In the genomic region with DNA sequence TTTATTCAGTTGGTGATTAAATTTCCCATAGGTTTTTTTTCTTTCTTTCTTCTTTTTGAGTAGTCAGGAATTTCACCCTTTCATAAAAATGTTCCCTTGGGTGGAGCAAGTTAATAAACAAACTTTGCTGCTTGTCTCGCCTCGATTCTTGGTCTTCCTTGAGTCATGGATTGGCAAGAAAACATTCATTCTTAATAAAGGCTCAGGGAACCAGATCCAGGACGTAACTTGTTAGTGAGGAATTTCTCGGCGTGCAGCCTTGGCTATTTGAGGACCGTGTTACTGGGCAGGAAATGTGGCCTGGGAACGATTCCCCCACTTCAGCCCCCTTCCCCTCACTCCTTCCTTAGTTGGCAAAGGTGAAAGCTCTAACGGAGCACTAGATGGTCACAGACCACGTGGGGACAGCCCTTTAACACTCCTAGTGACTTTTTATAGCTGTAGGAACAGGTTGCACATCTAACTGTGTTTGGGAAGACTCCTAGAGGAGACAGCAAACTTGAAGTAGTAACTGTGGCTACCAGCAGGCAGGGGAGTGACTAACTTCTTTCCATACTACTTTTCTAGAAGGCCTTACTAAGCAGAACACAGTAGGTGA, we compare ENCODE assay signal across 9 cellular contexts.
DNase-seq lines count a peak whose midpoint lies in the region; ATAC-seq, FAIRE-seq and TF ChIP-seq lines count a peak whose summit lies in the region.
"Had no signal": no experiment of that assay in that cellular context is flagged by ENCODE, and none has a peak within 500 bp of the region (broad histone marks: within the 10 kb centered on the region; RNA-seq: fewer than 3 reads in every experiment).

No MANE protein-coding gene starts in this region.

- no peak for FAIRE-seq in RCC 7860 (lab: Jason Lieb, UNC)

- H3K36me3 ChIP-seq in muscle layer of duodenum (ENCODE audit: control insufficient read depth in 1 of 2, insufficient read depth in 2 of 2, low read length in 2 of 2), result no peaks in the 10 kb centered on the region
- no peaks in the 10 kb centered on the region for H3K36me3 ChIP-seq in vagina

- H3K9me3 ChIP-seq in muscle layer of duodenum (ENCODE audit: control insufficient read depth in 1 of 2, low read length in 2 of 2), result no peaks in the 10 kb centered on the region
- H3K9me3 ChIP-seq in vagina, result no peaks in the 10 kb centered on the region

- H3K4me1 ChIP-seq in muscle layer of duodenum (ENCODE audit: control insufficient read depth in 1 of 2, insufficient read depth in 2 of 2, low read length in 2 of 2), result peaks cover 0 to 19% of the 10 kb centered on the region in 2 donors
- H3K4me1 ChIP-seq in vagina, result peaks cover 31% of the 10 kb centered on the region

- no peaks in the 10 kb centered on the region for H3K27me3 ChIP-seq in muscle layer of duodenum (ENCODE audit: low read depth, low read length)
- H3K27me3 ChIP-seq in vagina, result no peaks in the 10 kb centered on the region

- DNase-seq in RCC 7860 (ENCODE audit: low spot score), result peak; percentile 19
- peak; percentile 56 for DNase-seq in fibroblast of gingiva (ENCODE audit: low read depth)
- no peak for DNase-seq in vagina (ENCODE audit: extremely low spot score in 2 of 2)
- DNase-seq: activated CD4-positive, alpha-beta T cell treated with anti-CD3 and anti-CD28 coated beads, Interleukin-2, amount 50 U/mL, for 1 hour; stimulated activated CD4-positive, alpha-beta T cell treated with anti-CD3 and anti-CD28 coated beads, Interleukin-12 subunit alpha, Interleukin-12 subunit beta, amount 100 ng/mL, for 4 hours had no signal

- no peak for ATAC-seq in HG03108 (IDR thresholded peaks at IDR 0.05; ENCODE audit: unreplicated experiment)
- ATAC-seq in HG02571 (IDR thresholded peaks at IDR 0.05; ENCODE audit: unreplicated experiment), result no peak
- ATAC-seq in HG02642 (IDR thresholded peaks at IDR 0.05; ENCODE audit: poor library complexity, unreplicated experiment), result no peak

- H3K4me3 ChIP-seq in muscle layer of duodenum (ENCODE audit: low read depth in 1 of 2, low read length in 2 of 2) (peak overlapping the region in 1 of 2 donors; percentile 17), vagina (no peak overlapping the region)

- no peak for TF ChIP-seq CTCF in vagina (IDR thresholded peaks at IDR 0.05)

- H3K27ac ChIP-seq in muscle layer of duodenum (ENCODE audit: low read length) (peak overlapping the region; percentile 13), vagina (peak overlapping the region; percentile 27)

- TF ChIP-seq POLR2A in vagina (IDR thresholded peaks at IDR 0.05), result no peak

- intact Hi-C loops in vagina (cut with DNase I), result loop anchor here (5.0 kb wide), 1 partner anchor 279 kb away; no protein-coding TSS in a partner anchor

Comparison
In these comparisons a context has a peak if more than half of its experiments do, and no peak if none do; other contexts are left out.
1. DNase-seq: peak in RCC 7860 (single experiment) and fibroblast of gingiva (single experiment); none in vagina (0 of 2).